In genomic region chr10:70935631-70936030, GRCh38 we compare ENCODE assay signal across 17 cellular contexts. TPM values are rescaled to one million over a fixed set of nuclear protein-coding genes. Genes with fewer than 3 reads are reported as not detected.
DNase-seq lines count a peak whose midpoint lies in the region; TF ChIP-seq lines count a peak whose summit lies in the region.
"Had no signal": no experiment of that assay in that cellular context is flagged by ENCODE, and none has a peak within 500 bp of the region (broad histone marks: within the 10 kb centered on the region; RNA-seq: fewer than 3 reads in every experiment).

No MANE protein-coding gene starts in this region.

- no peaks in the 10 kb centered on the region for H3K27me3 ChIP-seq in BLaER1 treated with 17β-estradiol and CSF1 and Interleukin-3, amounts not matched to agents 10 nM and 100 nM
- no peaks in the 10 kb centered on the region for H3K27me3 ChIP-seq in H9 (ENCODE audit: insufficient read depth, low read length)
- H3K27me3 ChIP-seq in osteoblast (ENCODE audit: insufficient read depth, low read length), result peaks cover 31% of the 10 kb centered on the region
- H3K27me3 ChIP-seq in prostate gland (replicated peaks; ENCODE audit: insufficient read depth), result no peaks in the 10 kb centered on the region

- no peaks in the 10 kb centered on the region for H3K36me3 ChIP-seq in BLaER1 treated with 17β-estradiol and CSF1 and Interleukin-3, amounts not matched to agents 10 nM and 100 nM
- H3K36me3 ChIP-seq in osteoblast (ENCODE audit: insufficient read depth, low read length), result no peaks in the 10 kb centered on the region
- no peaks in the 10 kb centered on the region for H3K36me3 ChIP-seq in prostate gland
- H3K36me3 ChIP-seq: HAP-1 had no signal

- H3K4me1 ChIP-seq in BLaER1 treated with 17β-estradiol and CSF1 and Interleukin-3, amounts not matched to agents 10 nM and 100 nM, result peaks cover 14 to 42% (median 29%) of the 10 kb centered on the region in 10 experiments; a peak in 19 of 20 replicates
- H3K4me1 ChIP-seq in H9 (ENCODE audit: insufficient read depth, low read length) (no peaks in the 10 kb centered on the region), osteoblast (ENCODE audit: insufficient read depth, low read length) (no peaks in the 10 kb centered on the region), prostate gland (replicated peaks) (no peaks in the 10 kb centered on the region)
- H3K4me1 ChIP-seq: HAP-1 had no signal

- peak overlapping the region in 1 of 2 experiments; percentile 0; a peak in 1 of 5 replicates for H3K4me3 Mint-ChIP-seq in H9
- H3K4me3 Mint-ChIP-seq: CD4-positive, alpha-beta T cell; CD8-positive, alpha-beta memory T cell; GM23338; HFFc6 had no signal

- H3T11ph ChIP-seq in H9 (ENCODE audit: low read length), result no peak overlapping the region

- H3K23me2 ChIP-seq in H9 (ENCODE audit: insufficient read length, low read depth, low read length, poor library complexity, severe bottlenecking), result no peaks in the 10 kb centered on the region

- H4K20me1 ChIP-seq in BLaER1 treated with 17β-estradiol and CSF1 and Interleukin-3, amounts not matched to agents 10 nM and 100 nM, result no peaks in the 10 kb centered on the region; a peak in 1 of 22 replicates
- H4K20me1 ChIP-seq in H9 (ENCODE audit: control insufficient read depth, insufficient read depth, insufficient read length) (no peaks in the 10 kb centered on the region), osteoblast (ENCODE audit: insufficient read depth, low read length) (no peaks in the 10 kb centered on the region)

- no peaks in the 10 kb centered on the region for H3K79me1 ChIP-seq in H9 (ENCODE audit: insufficient read depth, low read depth, low read length, poor library complexity, severe bottlenecking)

- H3K27ac Mint-ChIP-seq in H9, result peak overlapping the region in 2 of 3 experiments; percentile 77 to 80; a peak in 4 of 7 replicates
- H3K27ac Mint-ChIP-seq: CD14-positive monocyte; CD4-positive, alpha-beta T cell; CD8-positive, alpha-beta memory T cell; GM23338; HFFc6 had no signal

- H2BK120ac ChIP-seq in H9 (ENCODE audit: low read depth, low read length, poor library complexity, severe bottlenecking), result no peak overlapping the region

- H4K91ac ChIP-seq in H9 (ENCODE audit: insufficient read length, low read depth, low read length), result no peak overlapping the region

- no peak overlapping the region for H3K56ac ChIP-seq in H9 (ENCODE audit: insufficient read length, low read depth, low read length)

- H3K9ac ChIP-seq in BLaER1 treated with 17β-estradiol and CSF1 and Interleukin-3, amounts not matched to agents 10 nM and 100 nM, result peak overlapping the region in 1 of 11 experiments; percentile 13; a peak in 2 of 22 replicates
- no peak overlapping the region for H3K9ac ChIP-seq in H9 (ENCODE audit: extremely low read depth, insufficient read length, low read length)

- intact Hi-C loops in prostate gland (cut with DNase I), result no loop called here

- peak overlapping the region; percentile 15 to 86 (median 74); a peak in 19 of 22 replicates for H3K4me2 ChIP-seq in BLaER1 treated with 17β-estradiol and CSF1 and Interleukin-3, amounts not matched to agents 10 nM and 100 nM
- H3K4me2 ChIP-seq in H9 (ENCODE audit: insufficient read depth, insufficient read length, low read length), result no peak overlapping the region
- H3K4me2 ChIP-seq in osteoblast (ENCODE audit: insufficient read depth, low read length), result no peak overlapping the region
- H3K4me2 ChIP-seq: GM23338 had no signal

- no peak overlapping the region for H2AK5ac ChIP-seq in H9 (ENCODE audit: insufficient read length, low read length)

- no peaks in the 10 kb centered on the region for H3K36me3 Mint-ChIP-seq in H9 (ENCODE audit: insufficient read depth in 1 of 3, low read depth in 3 of 3)
- H3K36me3 Mint-ChIP-seq: CD14-positive monocyte; CD8-positive, alpha-beta memory T cell had no signal

- no peak overlapping the region for H2BK5ac ChIP-seq in H9 (ENCODE audit: insufficient read length, low read length)

- H3K9me3 ChIP-seq in BLaER1 treated with 17β-estradiol and CSF1 and Interleukin-3, amounts not matched to agents 10 nM and 100 nM (replicated peaks in 1 of 11), result no peaks in the 10 kb centered on the region
- H3K9me3 ChIP-seq in H9 (ENCODE audit: control insufficient read depth, low read depth, low read length) (no peaks in the 10 kb centered on the region), osteoblast (ENCODE audit: low read depth, low read length) (no peaks in the 10 kb centered on the region), prostate gland (no peaks in the 10 kb centered on the region)
- H3K9me3 ChIP-seq: HAP-1 had no signal

- H3K23ac ChIP-seq in H9 (ENCODE audit: insufficient read length, low read depth, low read length), result no peak overlapping the region

- no peak for TF ChIP-seq POLR2A in prostate gland (IDR thresholded peaks at IDR 0.05)

- H2AFZ ChIP-seq in H9 (ENCODE audit: low read length), result no peak overlapping the region
- H2AFZ ChIP-seq in osteoblast (ENCODE audit: low read length), result no peak overlapping the region
- H2AFZ ChIP-seq: GM23338 had no signal

- 0 out of 4 replicates have a peak, but pooled peaks cover 0 to 3% of the 10 kb centered on the region in 2 experiments for H3K4me1 Mint-ChIP-seq in H9
- H3K4me1 Mint-ChIP-seq: CD14-positive monocyte; CD8-positive, alpha-beta memory T cell had no signal

- peak overlapping the region in 7 of 11 experiments; percentile 32 to 56 (median 43); a peak in 10 of 22 replicates for H3K27ac ChIP-seq in BLaER1 treated with 17β-estradiol and CSF1 and Interleukin-3, amounts not matched to agents 10 nM and 100 nM
- H3K27ac ChIP-seq in H9 (ENCODE audit: insufficient read length, low read depth, low read length) (no peak overlapping the region), osteoblast (ENCODE audit: low read depth, low read length) (no peak overlapping the region), prostate gland (no peak overlapping the region)

- H2BK15ac ChIP-seq in H9 (ENCODE audit: low read depth, low read length), result no peak overlapping the region

- H3K14ac ChIP-seq in H9 (ENCODE audit: insufficient read depth, low read length), result no peak overlapping the region

- no peak for TF ChIP-seq CTCF in H9 (conservative IDR thresholded peaks at IDR 0.05)
- no peak for TF ChIP-seq CTCF in osteoblast (IDR thresholded peaks at IDR 0.05; ENCODE audit: extremely low read depth, low read depth, low read length)
- TF ChIP-seq CTCF in prostate gland (IDR thresholded peaks at IDR 0.05), result no peak

- H4K5ac ChIP-seq in H9 (ENCODE audit: insufficient read length, low read depth, low read length), result no peak overlapping the region

- H3K18ac ChIP-seq in H9 (ENCODE audit: insufficient read length, low read depth, low read length), result no peak overlapping the region

- no peaks in the 10 kb centered on the region for H3K79me2 ChIP-seq in H9 (ENCODE audit: insufficient read depth, low read length)
- no peaks in the 10 kb centered on the region for H3K79me2 ChIP-seq in osteoblast (ENCODE audit: insufficient read depth, low read length)

- H3K27me3 Mint-ChIP-seq in H9 (ENCODE audit: low read depth), result peaks cover 13% of the 10 kb centered on the region
- H3K27me3 Mint-ChIP-seq: CD4-positive, alpha-beta T cell had no signal

- H2BK12ac ChIP-seq in H9 (ENCODE audit: insufficient read length, low read depth, low read length), result no peak overlapping the region

- no peaks in the 10 kb centered on the region for H3K9me3 Mint-ChIP-seq in H9
- H3K9me3 Mint-ChIP-seq: CD14-positive monocyte; CD4-positive, alpha-beta T cell; CD8-positive, alpha-beta memory T cell; GM23338; HFFc6 had no signal

- H3K4me3 ChIP-seq in BLaER1 treated with 17β-estradiol and CSF1 and Interleukin-3, amounts not matched to agents 10 nM and 100 nM, result no peak overlapping the region
- no peak overlapping the region for H3K4me3 ChIP-seq in osteoblast (ENCODE audit: insufficient read depth, low read length)
- no peak overlapping the region for H3K4me3 ChIP-seq in prostate gland
- H3K4me3 ChIP-seq: GM23338, HAP-1 had no signal

- H4K8ac ChIP-seq in H9 (replicated peaks; ENCODE audit: insufficient read length, low read depth, low read length), result no peak overlapping the region

- DNase-seq in H9 (no peak), cerebellum (ENCODE audit: low spot score) (peak; percentile 86), osteoblast (ENCODE audit: insufficient read length, low spot score, missing footprints) (peak; percentile 46), prostate gland (ENCODE audit: low spot score) (no peak), LoVo (ENCODE audit: low spot score) (no peak)
- no peak for DNase-seq in activated CD8-positive, alpha-beta memory T cell treated with anti-CD3 and anti-CD28 coated beads, Interleukin-2, amount 50 U/mL, for 48 hours
- DNase-seq: CD4-positive, alpha-beta T cell; CD8-positive, alpha-beta memory T cell; DMS 273 treated with DMSO at 0.1 percent for 48 hours; DMS79; EL; GF-D8; HFFc6 had no signal

- no CpG with 5 or more reads among the region's 10 CpGs for WGBS in H9 (ENCODE audit: extremely low coverage, insufficient read length, low lambda C conversion rate)
- 87% methylated on average over 10 of the region's 10 CpGs for WGBS in prostate gland

- H3K4ac ChIP-seq in H9 (ENCODE audit: low read depth, low read length), result no peak overlapping the region

- H2BK20ac ChIP-seq in H9 (ENCODE audit: low read depth, low read length, poor library complexity, severe bottlenecking), result no peak overlapping the region

RNA-seq across cellular contexts. Expression of gene PCBD1, which starts 47.3 kb away (rescaled TPM):
- total RNA-seq in H9 (2021), result 39.1 and 39.7 TPM in 2 replicates
- total RNA-seq in cerebellum, result 11.6 TPM
- 19.9 and 21.8 TPM in 2 replicates for total RNA-seq in osteoblast
- 100 to 1,000 TPM in 1 of 2 donors, 10 to 100 TPM in 1; 87.4 to 121 TPM for total RNA-seq in prostate gland

Comparison
In these comparisons a context has a peak if more than half of its experiments do, and no peak if none do; other contexts are left out.
1. H3K27ac ChIP-seq: peak in BLaER1 treated with 17β-estradiol and CSF1 and Interleukin-3, amounts not matched to agents 10 nM and 100 nM (7 of 11); none in H9 (single experiment), osteoblast (single experiment) and prostate gland (0 of 2).
2. H3K4me2 ChIP-seq: peak in BLaER1 treated with 17β-estradiol and CSF1 and Interleukin-3, amounts not matched to agents 10 nM and 100 nM (11 of 11); none in H9 (single experiment) and osteoblast (single experiment).
3. DNase-seq: peak in cerebellum (single experiment) and osteoblast (single experiment); none in H9 (single experiment), activated CD8-positive, alpha-beta memory T cell treated with anti-CD3 and anti-CD28 coated beads, Interleukin-2, amount 50 U/mL, for 48 hours (single experiment), prostate gland (single experiment) and LoVo (single experiment).